20 cellular contexts compared by ENCODE assay signal in genomic region chr2:875687-876615, GRCh38.
"Had no signal": no experiment of that assay in that cellular context is flagged by ENCODE, and none has a peak within 500 bp of the region (broad histone marks: within the 10 kb centered on the region; RNA-seq: fewer than 3 reads in every experiment).

No MANE protein-coding gene starts in this region.

- H3K36me3 ChIP-seq: esophagus muscularis mucosa, gastrocnemius medialis, left ventricle myocardium inferior, right lobe of liver, upper lobe of right lung had no signal

- H3K9me3 ChIP-seq: esophagus muscularis mucosa, gastrocnemius medialis, left ventricle myocardium inferior, right lobe of liver, testis, upper lobe of right lung had no signal

- H3K9me3 Mint-ChIP-seq: activated naive CD4-positive, alpha-beta T cell treated with anti-CD3 and anti-CD28 coated beads, Interleukin-2, amount 50 U/mL, for 72 hours had no signal

- H3K4me1 ChIP-seq: esophagus muscularis mucosa, gastrocnemius medialis, left ventricle myocardium inferior, right lobe of liver, testis, upper lobe of right lung had no signal

- ATAC-seq: activated naive CD4-positive, alpha-beta T cell treated with anti-CD3 and anti-CD28 coated beads, Interleukin-2, amount 50 U/mL, for 72 hours; gastrocnemius medialis; right lobe of liver; stimulated activated memory B cell treated with anti-CD40 and anti-IgM and Interleukin-4, amounts not matched to agents 10 μg/mL and 1 μg/mL and 100 μg/mL, for 72 hours; upper lobe of right lung; WTC11 had no signal

- H3K4me3 Mint-ChIP-seq: brain; nephron; stimulated activated memory B cell treated with anti-CD40 and anti-IgM and Interleukin-4, amounts not matched to agents 10 μg/mL and 1 μg/mL and 100 μg/mL, for 72 hours; WTC11 had no signal

- H3K4me1 Mint-ChIP-seq: stimulated activated memory B cell treated with anti-CD40 and anti-IgM and Interleukin-4, amounts not matched to agents 10 μg/mL and 1 μg/mL and 100 μg/mL, for 72 hours had no signal

- H3K27ac ChIP-seq: esophagus muscularis mucosa, gastrocnemius medialis, left ventricle myocardium inferior, right lobe of liver, testis, upper lobe of right lung had no signal

- DNase-seq: activated effector memory CD4-positive, alpha-beta T cell treated with anti-CD3 and anti-CD28 coated beads, Interleukin-2, amount 50 U/mL, for 16 hours; activated T-cell treated with anti-CD3 and anti-CD28 coated beads for 4 hours; dermis blood vessel endothelial cell; effector memory CD4-positive, alpha-beta T cell; gastrocnemius medialis; hippocampal formation; kidney glomerular epithelial cell; left ventricle myocardium inferior; right lobe of liver; small intestine; stimulated activated CD4-positive, alpha-beta T cell treated with anti-CD3 and anti-CD28 coated beads, Interleukin-2, amount 100 ng/mL, for 24 hours; T-helper 9 cell; testis; upper lobe of right lung had no signal

- H3K4me3 ChIP-seq: esophagus muscularis mucosa, gastrocnemius medialis, left ventricle myocardium inferior, right lobe of liver, testis, upper lobe of right lung had no signal

- H3K36me3 Mint-ChIP-seq: activated naive CD4-positive, alpha-beta T cell treated with anti-CD3 and anti-CD28 coated beads, Interleukin-2, amount 50 U/mL, for 72 hours; brain; stimulated activated memory B cell treated with anti-CD40 and anti-IgM and Interleukin-4, amounts not matched to agents 10 μg/mL and 1 μg/mL and 100 μg/mL, for 72 hours; WTC11 had no signal

- H3K27me3 ChIP-seq: right lobe of liver, testis had no signal

- H3K27ac Mint-ChIP-seq: activated naive CD4-positive, alpha-beta T cell treated with anti-CD3 and anti-CD28 coated beads, Interleukin-2, amount 50 U/mL, for 72 hours; brain; nephron; stimulated activated memory B cell treated with anti-CD40 and anti-IgM and Interleukin-4, amounts not matched to agents 10 μg/mL and 1 μg/mL and 100 μg/mL, for 72 hours; WTC11 had no signal
